29 cellular contexts compared by ENCODE assay signal in the genomic region with DNA sequence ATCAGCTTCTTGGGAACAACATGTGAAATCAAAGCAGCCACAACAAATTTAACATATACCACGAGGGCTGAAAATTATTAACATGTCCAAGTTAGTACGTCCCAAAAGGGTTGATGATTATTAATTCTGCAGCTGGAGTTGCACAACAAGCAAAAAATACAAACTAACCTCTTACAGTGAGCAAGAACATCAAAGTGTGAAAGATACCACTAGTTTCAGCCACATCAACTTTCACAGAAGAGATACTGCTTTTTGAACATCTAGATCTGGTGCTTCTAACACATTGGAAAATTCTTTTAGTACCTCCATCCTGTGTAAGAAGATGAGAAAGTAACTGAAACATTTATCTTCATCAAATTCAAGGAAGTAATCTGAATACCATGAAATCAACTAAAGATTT.
"Had no signal": no experiment of that assay in that cellular context is flagged by ENCODE, and none has a peak within 500 bp of the region (broad histone marks: within the 10 kb centered on the region; RNA-seq: fewer than 3 reads in every experiment).

No MANE protein-coding gene starts in this region.

- H3K4me2 ChIP-seq: neural progenitor cell, smooth muscle cell had no signal

- ATAC-seq: natural killer cell; psoas muscle; right lobe of liver; stimulated activated memory B cell treated with anti-CD40 and anti-IgM and Interleukin-4, amounts not matched to agents 10 μg/mL and 1 μg/mL and 100 μg/mL, for 72 hours; stimulated activated naive CD8-positive, alpha-beta T cell treated with anti-CD3 and anti-CD28 coated beads, Interleukin-15, amount 100 ng/mL, for 72 hours had no signal

- H2AFZ ChIP-seq: neural progenitor cell, parathyroid adenoma had no signal

- H3K4me3 ChIP-seq: left ventricle myocardium inferior, lung, neural progenitor cell, psoas muscle, right atrium auricular region, right lobe of liver, smooth muscle cell, thyroid gland, transverse colon, upper lobe of left lung, vagina had no signal

- H3K9me3 ChIP-seq: left ventricle myocardium inferior, neutrophil, psoas muscle, right atrium auricular region, right lobe of liver, thyroid gland, transverse colon, upper lobe of left lung, vagina had no signal

- H3K79me2 ChIP-seq: parathyroid adenoma had no signal

- DNase-seq: hypothalamus; immature natural killer cell; islet precursor cell; left ventricle myocardium inferior; mesendoderm; naive B cell; natural killer cell; nephron progenitor cell; occipital lobe; psoas muscle; right lobe of liver; stimulated activated CD4-positive, alpha-beta T cell treated with anti-CD3 and anti-CD28 coated beads, Interleukin-1b, Interleukin-23, amount 100 ng/mL, for 48 hours; stimulated activated CD4-positive, alpha-beta T cell treated with anti-CD3 and anti-CD28 coated beads, Interleukin-2, amount 100 ng/mL, for 48 hours; stimulated activated CD4-positive, alpha-beta T cell treated with anti-CD3 and anti-CD28 coated beads, Interleukin-4, amount 100 ng/mL, for 4 hours; stimulated activated CD8-positive, alpha-beta memory T cell treated with anti-CD3 and anti-CD28 coated beads, Interleukin-4, amount 100 ng/mL, for 48 hours; stimulated activated naive CD4-positive, alpha-beta T cell treated with Interleukin-2 at 50 U/mL for 16 hours; stimulated activated naive CD8-positive, alpha-beta T cell treated with anti-CD3 and anti-CD28 coated beads, Interleukin-15, amount 100 ng/mL, for 72 hours; substantia nigra; thyroid gland; transverse colon; upper lobe of left lung had no signal

- H3K36me3 ChIP-seq: left ventricle myocardium inferior, neural progenitor cell, neutrophil, right atrium auricular region, right lobe of liver, thyroid gland, transverse colon, upper lobe of left lung, vagina had no signal

- H3K4me1 ChIP-seq: parathyroid adenoma, psoas muscle, right atrium auricular region, right lobe of liver, thyroid gland, transverse colon, upper lobe of left lung, vagina had no signal

- H3K27ac ChIP-seq: left ventricle myocardium inferior, neural progenitor cell, neutrophil, parathyroid adenoma, psoas muscle, right atrium auricular region, right lobe of liver, thyroid gland, transverse colon, upper lobe of left lung, vagina had no signal

- H3K9ac ChIP-seq: neural progenitor cell, parathyroid adenoma had no signal

- H3K27me3 ChIP-seq: neural progenitor cell, neutrophil, right atrium auricular region, right lobe of liver, thyroid gland, transverse colon, upper lobe of left lung, vagina had no signal
